In genomic region chr12:96193725-96194571, GRCh38 we compare ENCODE assay signal across 8 cellular contexts. TPM values are rescaled to one million over a fixed set of nuclear protein-coding genes. Genes with fewer than 3 reads are reported as not detected.
DNase-seq lines count a peak whose midpoint lies in the region; ATAC-seq and TF ChIP-seq lines count a peak whose summit lies in the region.

Gene ELK3 (plus strand): TSS chr12:96194375.

- H3K4me1 ChIP-seq in Karpas-422 (ENCODE audit: low read length) (peaks cover 27% of the 10 kb centered on the region), heart right ventricle (peaks cover 3 to 45% (median 19%) of the 10 kb centered on the region in 9 donors), prostate gland (replicated peaks) (no peaks in the 10 kb centered on the region)

- peak within 1 kb of the TSS; percentile 95 for H2AFZ ChIP-seq in Karpas-422 (ENCODE audit: low read length)

- peak within 1 kb of the TSS; percentile 100 for H3K4me2 ChIP-seq in Karpas-422 (ENCODE audit: low read depth, low read length, poor library complexity, severe bottlenecking)

- no peak within 1 kb of the TSS for H3K27ac ChIP-seq in Karpas-422 (ENCODE audit: low read length)
- H3K27ac ChIP-seq in heart right ventricle = peak within 1 kb of the TSS; percentile 80 to 96 (median 94)
- H3K27ac ChIP-seq in prostate gland = peak within 1 kb of the TSS; percentile 64 to 74

- no peaks in the 10 kb centered on the region for H3K79me2 ChIP-seq in Karpas-422 (ENCODE audit: low read length)

- H3K27me3 ChIP-seq in Karpas-422 (ENCODE audit: low read length) (peaks cover 2% of the 10 kb centered on the region; the same call in 1 of the 2 replicates), heart right ventricle (no peaks in the 10 kb centered on the region), prostate gland (replicated peaks; ENCODE audit: insufficient read depth) (no peaks in the 10 kb centered on the region)

- H3K36me3 ChIP-seq in Karpas-422 (ENCODE audit: insufficient read depth, low read length) (no peaks in the 10 kb centered on the region), heart right ventricle (no peaks in the 10 kb centered on the region), prostate gland (no peaks in the 10 kb centered on the region)

- H3K4me3 ChIP-seq in Karpas-422 (ENCODE audit: low read length) = peak within 1 kb of the TSS; percentile 85
- H3K4me3 ChIP-seq in heart right ventricle = peak within 1 kb of the TSS; percentile 60 to 93 (median 83)
- peak within 1 kb of the TSS; percentile 59 to 65 for H3K4me3 ChIP-seq in prostate gland

- DNase-seq in DMS53 (lab: John Stamatoyannopoulos, UW) = peak; percentile 92
- peak; percentile 81 for DNase-seq in Karpas-422
- peak; percentile 47 for DNase-seq in T follicular helper cell (ENCODE audit: low read depth)
- DNase-seq in amniotic stem cell (lab: John Stamatoyannopoulos, UW) = peak; percentile 7
- DNase-seq in heart right ventricle = peak; percentile 78 to 84
- peak; percentile 46 for DNase-seq in prostate gland (ENCODE audit: low spot score)

- intact Hi-C loops in heart right ventricle (cut with DNase I) (no loop called here), prostate gland (cut with DNase I) (no loop called here)

- ATAC-seq in GM21576 (IDR thresholded peaks at IDR 0.05; ENCODE audit: unreplicated experiment) (peak; percentile 46), heart right ventricle (peak; percentile 69 to 87 (median 80)), GM18858 (IDR thresholded peaks at IDR 0.05; ENCODE audit: unreplicated experiment) (no peak)

- no peaks in the 10 kb centered on the region for H4K20me1 ChIP-seq in Karpas-422 (ENCODE audit: insufficient read depth, low read depth, low read length)

- no peak for TF ChIP-seq CTCF in heart right ventricle (IDR thresholded peaks at IDR 0.05)
- no peak for TF ChIP-seq CTCF in prostate gland (IDR thresholded peaks at IDR 0.05)

- H3K9me2 ChIP-seq in Karpas-422 (replicated peaks; ENCODE audit: insufficient read depth, low read length) = no peaks in the 10 kb centered on the region

- peak; percentile 29 for TF ChIP-seq POLR2A in prostate gland (IDR thresholded peaks at IDR 0.05)

- H3K9me3 ChIP-seq in Karpas-422 (ENCODE audit: low read length) (no peaks in the 10 kb centered on the region), heart right ventricle (peaks cover 0 to 4% (median 0%) of the 10 kb centered on the region in 11 donors), prostate gland (no peaks in the 10 kb centered on the region)

- peak within 1 kb of the TSS; percentile 78 for H3K9ac ChIP-seq in Karpas-422 (ENCODE audit: low read length)

- 3 to 4% methylated on average over 52 to 75 of the region's 75 CpGs for WGBS in heart right ventricle, 2 donors
- 3% methylated on average over 41 of the region's 75 CpGs for WGBS in prostate gland

RNA-seq across cellular contexts. Expression of gene ELK3, which starts in this region (rescaled TPM):
- total RNA-seq in Karpas-422 (2014; rRNA removed; shearing (Covaris generic); ENCODE audit: low replicate concordance) = 1.2 and 1.8 TPM in 2 replicates
- total RNA-seq in heart right ventricle = 10 to 100 TPM; 11.7 to 33.0 (median 22.3) TPM
- polyA plus RNA-seq in heart right ventricle = 10 to 100 TPM in 1 of 2 donors, 1 to 10 TPM in 1; 6.6 to 14.8 TPM
- 10 to 100 TPM in 1 of 2 donors, 1 to 10 TPM in 1; 7.0 to 20.6 TPM for total RNA-seq in prostate gland

Comparison
In these comparisons a context has a peak if more than half of its experiments do, and no peak if none do; other contexts are left out.
1. DNase-seq: peak in every context shown above with its lines; median percentile 92 in DMS53; 81 in Karpas-422; 81 in heart right ventricle; 47 in T follicular helper cell; 46 in prostate gland; 7 in amniotic stem cell.